Comparison of ENCODE assay signal across 16 cellular contexts in genomic region chr5:39099831-39100230, GRCh38.
"Had no signal": no experiment of that assay in that cellular context is flagged by ENCODE, and none has a peak within 500 bp of the region (broad histone marks: within the 10 kb centered on the region; RNA-seq: fewer than 3 reads in every experiment).

No MANE protein-coding gene starts in this region.

- H3K27ac Mint-ChIP-seq: activated B cell treated with CpG ODN at 0.5 μM for 24 hours, naive B cell had no signal

- FAIRE-seq: TTC549 had no signal

- H3K27me3 ChIP-seq: adrenal gland, stomach had no signal

- H3K36me3 ChIP-seq: adrenal gland, stomach, thoracic aorta had no signal

- H3K4me2 ChIP-seq: SK-N-SH had no signal

- H3K27ac ChIP-seq: adrenal gland, stomach, thoracic aorta had no signal

- H3K36me3 Mint-ChIP-seq: naive B cell had no signal

- H3K9ac ChIP-seq: SK-N-SH had no signal

- H3K4me3 ChIP-seq: adrenal gland, stomach, thoracic aorta had no signal

- H3K4me1 ChIP-seq: adrenal gland, stomach had no signal

- H3K4me3 Mint-ChIP-seq: activated B cell treated with CpG ODN at 0.5 μM for 24 hours, naive B cell had no signal

- H3K9me3 ChIP-seq: adrenal gland, SK-N-SH, stomach, thoracic aorta had no signal

- H3K27me3 Mint-ChIP-seq: activated B cell treated with CpG ODN at 0.5 μM for 24 hours had no signal

- DNase-seq: activated B cell treated with CpG ODN at 0.5 μM for 24 hours; activated CD4-positive, alpha-beta T cell treated with anti-CD3 and anti-CD28 coated beads, Interleukin-2, amount 50 U/mL, for 1 hour; activated gamma-delta T cell; activated T-cell treated with anti-CD3 and anti-CD28 coated beads, Interleukin-2, amount 50 U/mL, for 1 hour; adrenal gland; effector memory CD4-positive, alpha-beta T cell; hippocampal formation; kidney glomerular epithelial cell; midbrain; naive B cell; SK-N-SH; stimulated activated CD4-positive, alpha-beta T cell treated with anti-CD3 and anti-CD28 coated beads, Interleukin-4, amount 100 ng/mL, for 1 hour; stimulated activated CD8-positive, alpha-beta memory T cell treated with anti-CD3 and anti-CD28 coated beads, Interleukin-4, amount 100 ng/mL, for 48 hours; stomach had no signal

- H3K4me1 Mint-ChIP-seq: activated B cell treated with CpG ODN at 0.5 μM for 24 hours, naive B cell had no signal

- H3K9me3 Mint-ChIP-seq: activated B cell treated with CpG ODN at 0.5 μM for 24 hours, naive B cell had no signal
